Comparison of ENCODE assay signal across 1 cellular context in the genomic region with DNA sequence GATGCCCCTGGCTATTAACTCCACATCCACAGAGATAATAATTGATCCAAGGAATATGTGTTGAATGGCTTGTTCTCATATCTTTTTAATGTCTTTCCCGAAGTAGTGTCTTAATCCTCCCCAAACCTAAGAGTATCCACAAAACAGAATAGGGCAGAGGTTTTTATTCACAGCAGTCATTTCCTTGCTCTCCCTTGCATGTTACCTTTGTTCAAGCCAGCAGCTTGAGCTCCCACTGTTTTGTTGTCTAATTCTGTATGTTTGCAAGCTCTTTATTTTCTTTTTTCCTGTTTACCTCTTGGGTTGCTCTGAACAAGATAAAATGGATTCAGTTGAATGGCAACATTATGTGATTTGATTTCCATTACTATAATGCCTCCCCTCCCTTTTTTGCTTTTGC.
TF ChIP-seq lines count a peak whose summit lies in the region.

No MANE protein-coding gene starts in this region.

TF ChIP-seq in H1, 55 proteins besides CTCF, POLR2A, EP300 and RAD21 (continued from another document):
- no peak for TF ChIP-seq RXRA (IDR thresholded peaks at IDR 0.05; ENCODE audit: insufficient read depth, low read depth, low read length)
- no peak for TF ChIP-seq TBP (IDR thresholded peaks at IDR 0.05; ENCODE audit: low read depth, low read length)
- TF ChIP-seq RFX5 (IDR thresholded peaks at IDR 0.05; ENCODE audit: borderline replicate concordance, low read depth, low read length), result no peak
- no peak for TF ChIP-seq KDM1A (IDR thresholded peaks at IDR 0.05; ENCODE audit: borderline replicate concordance, low read length)
- no peak for TF ChIP-seq JUN (IDR thresholded peaks at IDR 0.05; ENCODE audit: low read depth, low read length)
- no peak for TF ChIP-seq KDM4A (IDR thresholded peaks at IDR 0.05; ENCODE audit: low read depth, low read length, severe bottlenecking)
- no peak for TF ChIP-seq CHD2 (IDR thresholded peaks at IDR 0.05; ENCODE audit: low read length)
- TF ChIP-seq, protein P1, sequence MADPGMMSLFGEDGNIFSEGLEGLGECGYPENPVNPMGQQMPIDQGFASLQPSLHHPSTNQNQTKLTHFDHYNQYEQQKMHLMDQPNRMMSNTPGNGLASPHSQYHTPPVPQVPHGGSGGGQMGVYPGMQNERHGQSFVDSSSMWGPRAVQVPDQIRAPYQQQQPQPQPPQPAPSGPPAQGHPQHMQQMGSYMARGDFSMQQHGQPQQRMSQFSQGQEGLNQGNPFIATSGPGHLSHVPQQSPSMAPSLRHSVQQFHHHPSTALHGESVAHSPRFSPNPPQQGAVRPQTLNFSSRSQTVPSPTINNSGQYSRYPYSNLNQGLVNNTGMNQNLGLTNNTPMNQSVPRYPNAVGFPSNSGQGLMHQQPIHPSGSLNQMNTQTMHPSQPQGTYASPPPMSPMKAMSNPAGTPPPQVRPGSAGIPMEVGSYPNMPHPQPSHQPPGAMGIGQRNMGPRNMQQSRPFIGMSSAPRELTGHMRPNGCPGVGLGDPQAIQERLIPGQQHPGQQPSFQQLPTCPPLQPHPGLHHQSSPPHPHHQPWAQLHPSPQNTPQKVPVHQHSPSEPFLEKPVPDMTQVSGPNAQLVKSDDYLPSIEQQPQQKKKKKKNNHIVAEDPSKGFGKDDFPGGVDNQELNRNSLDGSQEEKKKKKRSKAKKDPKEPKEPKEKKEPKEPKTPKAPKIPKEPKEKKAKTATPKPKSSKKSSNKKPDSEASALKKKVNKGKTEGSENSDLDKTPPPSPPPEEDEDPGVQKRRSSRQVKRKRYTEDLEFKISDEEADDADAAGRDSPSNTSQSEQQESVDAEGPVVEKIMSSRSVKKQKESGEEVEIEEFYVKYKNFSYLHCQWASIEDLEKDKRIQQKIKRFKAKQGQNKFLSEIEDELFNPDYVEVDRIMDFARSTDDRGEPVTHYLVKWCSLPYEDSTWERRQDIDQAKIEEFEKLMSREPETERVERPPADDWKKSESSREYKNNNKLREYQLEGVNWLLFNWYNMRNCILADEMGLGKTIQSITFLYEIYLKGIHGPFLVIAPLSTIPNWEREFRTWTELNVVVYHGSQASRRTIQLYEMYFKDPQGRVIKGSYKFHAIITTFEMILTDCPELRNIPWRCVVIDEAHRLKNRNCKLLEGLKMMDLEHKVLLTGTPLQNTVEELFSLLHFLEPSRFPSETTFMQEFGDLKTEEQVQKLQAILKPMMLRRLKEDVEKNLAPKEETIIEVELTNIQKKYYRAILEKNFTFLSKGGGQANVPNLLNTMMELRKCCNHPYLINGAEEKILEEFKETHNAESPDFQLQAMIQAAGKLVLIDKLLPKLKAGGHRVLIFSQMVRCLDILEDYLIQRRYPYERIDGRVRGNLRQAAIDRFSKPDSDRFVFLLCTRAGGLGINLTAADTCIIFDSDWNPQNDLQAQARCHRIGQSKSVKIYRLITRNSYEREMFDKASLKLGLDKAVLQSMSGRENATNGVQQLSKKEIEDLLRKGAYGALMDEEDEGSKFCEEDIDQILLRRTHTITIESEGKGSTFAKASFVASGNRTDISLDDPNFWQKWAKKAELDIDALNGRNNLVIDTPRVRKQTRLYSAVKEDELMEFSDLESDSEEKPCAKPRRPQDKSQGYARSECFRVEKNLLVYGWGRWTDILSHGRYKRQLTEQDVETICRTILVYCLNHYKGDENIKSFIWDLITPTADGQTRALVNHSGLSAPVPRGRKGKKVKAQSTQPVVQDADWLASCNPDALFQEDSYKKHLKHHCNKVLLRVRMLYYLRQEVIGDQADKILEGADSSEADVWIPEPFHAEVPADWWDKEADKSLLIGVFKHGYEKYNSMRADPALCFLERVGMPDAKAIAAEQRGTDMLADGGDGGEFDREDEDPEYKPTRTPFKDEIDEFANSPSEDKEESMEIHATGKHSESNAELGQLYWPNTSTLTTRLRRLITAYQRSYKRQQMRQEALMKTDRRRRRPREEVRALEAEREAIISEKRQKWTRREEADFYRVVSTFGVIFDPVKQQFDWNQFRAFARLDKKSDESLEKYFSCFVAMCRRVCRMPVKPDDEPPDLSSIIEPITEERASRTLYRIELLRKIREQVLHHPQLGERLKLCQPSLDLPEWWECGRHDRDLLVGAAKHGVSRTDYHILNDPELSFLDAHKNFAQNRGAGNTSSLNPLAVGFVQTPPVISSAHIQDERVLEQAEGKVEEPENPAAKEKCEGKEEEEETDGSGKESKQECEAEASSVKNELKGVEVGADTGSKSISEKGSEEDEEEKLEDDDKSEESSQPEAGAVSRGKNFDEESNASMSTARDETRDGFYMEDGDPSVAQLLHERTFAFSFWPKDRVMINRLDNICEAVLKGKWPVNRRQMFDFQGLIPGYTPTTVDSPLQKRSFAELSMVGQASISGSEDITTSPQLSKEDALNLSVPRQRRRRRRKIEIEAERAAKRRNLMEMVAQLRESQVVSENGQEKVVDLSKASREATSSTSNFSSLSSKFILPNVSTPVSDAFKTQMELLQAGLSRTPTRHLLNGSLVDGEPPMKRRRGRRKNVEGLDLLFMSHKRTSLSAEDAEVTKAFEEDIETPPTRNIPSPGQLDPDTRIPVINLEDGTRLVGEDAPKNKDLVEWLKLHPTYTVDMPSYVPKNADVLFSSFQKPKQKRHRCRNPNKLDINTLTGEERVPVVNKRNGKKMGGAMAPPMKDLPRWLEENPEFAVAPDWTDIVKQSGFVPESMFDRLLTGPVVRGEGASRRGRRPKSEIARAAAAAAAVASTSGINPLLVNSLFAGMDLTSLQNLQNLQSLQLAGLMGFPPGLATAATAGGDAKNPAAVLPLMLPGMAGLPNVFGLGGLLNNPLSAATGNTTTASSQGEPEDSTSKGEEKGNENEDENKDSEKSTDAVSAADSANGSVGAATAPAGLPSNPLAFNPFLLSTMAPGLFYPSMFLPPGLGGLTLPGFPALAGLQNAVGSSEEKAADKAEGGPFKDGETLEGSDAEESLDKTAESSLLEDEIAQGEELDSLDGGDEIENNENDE (IDR thresholded peaks at IDR 0.05; ENCODE audit: insufficient replicate concordance, low read length), result no peak
- TF ChIP-seq ATF3 (IDR thresholded peaks at IDR 0.05; ENCODE audit: insufficient read depth, low read depth, low read length), result no peak
- no peak for TF ChIP-seq ASH2L (IDR thresholded peaks at IDR 0.05; ENCODE audit: low read length)
- TF ChIP-seq RBBP5 (IDR thresholded peaks at IDR 0.05; ENCODE audit: borderline replicate concordance, low read depth, low read length), result no peak
- TF ChIP-seq CEBPB (IDR thresholded peaks at IDR 0.05; ENCODE audit: low read depth, low read length), result no peak
- TF ChIP-seq JUND (IDR thresholded peaks at IDR 0.05; ENCODE audit: low read length), result no peak
TF ChIP-seq in H1: peak in this region for 0.
